10 cellular contexts compared by ENCODE assay signal in the genomic region with DNA sequence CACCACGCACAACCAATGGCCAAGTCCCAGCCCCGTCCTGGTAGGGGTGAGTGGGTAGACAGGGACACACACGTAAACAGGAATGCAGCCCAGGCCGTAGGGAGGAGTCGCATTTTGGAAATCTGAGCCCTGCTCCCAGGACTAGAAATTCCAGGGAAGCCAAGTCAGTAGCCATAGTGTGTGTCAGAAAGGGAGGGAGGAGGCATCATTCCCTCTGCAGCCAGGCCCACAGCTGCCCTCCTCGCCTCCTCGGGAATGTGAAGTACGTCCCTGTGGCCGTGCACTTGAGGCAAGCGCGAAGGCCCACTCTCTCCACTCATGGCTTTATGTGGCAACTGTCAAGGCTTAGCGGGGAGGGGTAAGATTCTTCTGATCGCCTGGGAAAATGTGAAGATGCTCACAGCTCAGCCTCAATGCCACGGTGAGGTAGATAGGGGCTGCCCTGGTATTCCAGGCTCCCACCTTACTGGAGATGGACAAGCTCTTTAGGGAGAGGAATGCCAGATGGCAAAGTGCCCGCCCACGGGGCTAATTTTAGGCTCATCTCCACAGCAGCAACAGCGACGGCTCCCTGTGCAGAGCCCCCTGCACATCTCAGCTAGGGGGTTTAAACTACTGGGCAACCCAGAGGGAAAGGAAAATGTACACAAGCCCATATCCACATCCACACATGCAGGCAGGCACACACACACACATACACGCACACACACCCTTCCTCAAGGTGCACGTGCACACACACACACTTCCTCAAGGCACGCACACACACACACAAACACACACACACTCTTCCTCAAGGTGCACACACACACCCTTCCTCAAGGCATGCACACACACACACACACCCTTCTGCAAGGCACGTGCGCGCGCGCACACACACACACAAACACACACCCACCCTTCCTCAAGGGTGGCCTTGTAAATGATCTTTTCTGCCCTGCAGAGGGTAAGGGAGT.
A peak's percentile ranks its signal among the peaks of the same experiment; 100 is the strongest.
DNase-seq lines count a peak whose midpoint lies in the region; ATAC-seq, FAIRE-seq and TF ChIP-seq lines count a peak whose summit lies in the region.
"Had no signal": no experiment of that assay in that cellular context is flagged by ENCODE, and none has a peak within 500 bp of the region (broad histone marks: within the 10 kb centered on the region; RNA-seq: fewer than 3 reads in every experiment).

No MANE protein-coding gene starts in this region.

- H3K36me3 Mint-ChIP-seq in nephron progenitor cell (ENCODE audit: low read depth): no peaks in the 10 kb centered on the region
- H3K36me3 Mint-ChIP-seq in stimulated activated memory B cell treated with anti-CD40 and anti-IgM and Interleukin-4, amounts not matched to agents 10 μg/mL and 1 μg/mL and 100 μg/mL, for 72 hours: no peaks in the 10 kb centered on the region

- ATAC-seq in stimulated activated memory B cell treated with anti-CD40 and anti-IgM and Interleukin-4, amounts not matched to agents 10 μg/mL and 1 μg/mL and 100 μg/mL, for 72 hours: no peak
- ATAC-seq in HG03469 (IDR thresholded peaks at IDR 0.05; ENCODE audit: unreplicated experiment): no peak

- H3K27me3 ChIP-seq in fibroblast of lung (ENCODE audit: control insufficient read depth, insufficient read depth, low read length): peaks cover 7% of the 10 kb centered on the region

- no peaks in the 10 kb centered on the region for H3K9me3 ChIP-seq in fibroblast of lung (ENCODE audit: control insufficient read depth, insufficient read depth, low read depth, low read length)

- H3K4me1 ChIP-seq in fibroblast of lung (ENCODE audit: control insufficient read depth, extremely low read depth, insufficient read depth, low read length): no peaks in the 10 kb centered on the region

- H3K4me3 Mint-ChIP-seq in nephron progenitor cell: peak overlapping the region; percentile 30
- no peak overlapping the region for H3K4me3 Mint-ChIP-seq in stimulated activated memory B cell treated with anti-CD40 and anti-IgM and Interleukin-4, amounts not matched to agents 10 μg/mL and 1 μg/mL and 100 μg/mL, for 72 hours

- no peak overlapping the region for H3K27ac ChIP-seq in fibroblast of lung (ENCODE audit: insufficient read depth, low read length)

- H3K4me3 ChIP-seq in fibroblast of lung (replicated peaks in 1 of 4; ENCODE audit: control extremely low read depth in 1 of 4, insufficient read depth in 1 of 4, low read depth in 3 of 4, low read length in 4 of 4): no peak overlapping the region

- peaks cover 60% of the 10 kb centered on the region for H3K4me1 Mint-ChIP-seq in nephron progenitor cell
- no peaks in the 10 kb centered on the region for H3K4me1 Mint-ChIP-seq in stimulated activated memory B cell treated with anti-CD40 and anti-IgM and Interleukin-4, amounts not matched to agents 10 μg/mL and 1 μg/mL and 100 μg/mL, for 72 hours

- H3K9ac ChIP-seq in fibroblast of lung (ENCODE audit: insufficient read depth, low read length): no peak overlapping the region

- no peak overlapping the region for H2AFZ ChIP-seq in fibroblast of lung (ENCODE audit: low read length)

- H3K27ac Mint-ChIP-seq in nephron progenitor cell: no peak overlapping the region
- no peak overlapping the region for H3K27ac Mint-ChIP-seq in stimulated activated memory B cell treated with anti-CD40 and anti-IgM and Interleukin-4, amounts not matched to agents 10 μg/mL and 1 μg/mL and 100 μg/mL, for 72 hours

- peak; percentile 21 for FAIRE-seq in D721Med (lab: Jason Lieb, UNC)

- TF ChIP-seq CTCF in D721Med (IDR thresholded peaks at IDR 0.05; ENCODE audit: insufficient read depth, missing control alignments) (no peak), fibroblast of lung (conservative IDR thresholded peaks at IDR 0.05 in 1 of 2, IDR thresholded peaks at IDR 0.05 in 1 of 2; ENCODE audit: low read depth in 1 of 2, low read length in 2 of 2) (no peak), nephron progenitor cell (IDR thresholded peaks at IDR 0.05) (no peak)

- H3K4me2 ChIP-seq in fibroblast of lung (ENCODE audit: extremely low read depth, insufficient read depth, low read length): no peak overlapping the region

- no peaks in the 10 kb centered on the region for H4K20me1 ChIP-seq in fibroblast of lung (ENCODE audit: control insufficient read depth, extremely low read depth, insufficient read depth, low read length)

- no peaks in the 10 kb centered on the region for H3K36me3 ChIP-seq in fibroblast of lung (ENCODE audit: control insufficient read depth, insufficient read depth, low read length)

- no peaks in the 10 kb centered on the region for H3K9me3 Mint-ChIP-seq in nephron progenitor cell
- H3K9me3 Mint-ChIP-seq in stimulated activated memory B cell treated with anti-CD40 and anti-IgM and Interleukin-4, amounts not matched to agents 10 μg/mL and 1 μg/mL and 100 μg/mL, for 72 hours: no peaks in the 10 kb centered on the region

- DNase-seq in D721Med (ENCODE audit: insufficient read length, low spot score) (peak; percentile 41), NCI-H82 (lab: John Stamatoyannopoulos, UW) (peak; percentile 91), fibroblast of lung (ENCODE audit: low read depth in 2 of 2) (peak; percentile 12 to 87), nephron progenitor cell (peak; percentile 41), NCI-H187 treated with DMSO at 0.1 percent for 48 hours (lab: John Stamatoyannopoulos, UW) (no peak), NCI-H1092 treated with DMSO at 0.1 percent for 48 hours (lab: John Stamatoyannopoulos, UW) (no peak)
- DNase-seq: AML-193, NCI-H2107 had no signal

- no peaks in the 10 kb centered on the region for H3K79me2 ChIP-seq in fibroblast of lung (ENCODE audit: control insufficient read depth, insufficient read depth, low read length)

- peaks cover 16% of the 10 kb centered on the region for H3K27me3 Mint-ChIP-seq in nephron progenitor cell (ENCODE audit: low read depth, poor library complexity)
- peaks cover 47% of the 10 kb centered on the region for H3K27me3 Mint-ChIP-seq in stimulated activated memory B cell treated with anti-CD40 and anti-IgM and Interleukin-4, amounts not matched to agents 10 μg/mL and 1 μg/mL and 100 μg/mL, for 72 hours

Comparison
In these comparisons a context has a peak if more than half of its experiments do, and no peak if none do; other contexts are left out.
1. DNase-seq: peak in D721Med (single experiment), NCI-H82 (single experiment), fibroblast of lung (2 of 2) and nephron progenitor cell (single experiment); none in NCI-H187 treated with DMSO at 0.1 percent for 48 hours (single experiment) and NCI-H1092 treated with DMSO at 0.1 percent for 48 hours (single experiment).